Comparison of ENCODE assay signal across 8 cellular contexts in the genomic region with DNA sequence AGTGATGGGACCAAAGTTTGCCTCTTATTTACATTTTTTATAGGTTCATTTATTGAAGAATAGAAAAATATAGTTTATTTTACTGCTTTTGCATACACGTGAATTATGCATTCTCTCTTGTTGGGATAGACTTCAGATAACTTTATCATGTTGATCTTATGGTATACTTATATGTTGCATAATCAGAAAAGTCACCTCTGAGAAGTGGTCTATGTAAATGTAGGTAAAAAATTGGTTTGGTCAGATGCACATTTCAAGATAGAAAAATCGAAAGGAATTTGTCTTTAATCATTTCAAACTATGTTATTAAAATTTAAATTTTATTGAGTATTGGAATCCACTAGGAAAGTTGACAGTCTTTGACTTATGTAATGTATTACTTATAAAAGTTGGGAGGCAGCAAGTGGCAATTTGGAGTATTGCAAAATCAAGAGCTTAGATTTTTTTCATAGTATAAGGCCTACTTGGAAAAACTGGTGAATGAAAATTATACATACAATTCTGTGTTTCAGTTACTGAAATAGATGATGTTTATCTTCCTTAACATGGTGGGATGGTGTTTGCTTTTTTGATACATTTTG. TPM values are rescaled to one million over a fixed set of nuclear protein-coding genes. Genes with fewer than 3 reads are reported as not detected.
DNase-seq lines count a peak whose midpoint lies in the region; ATAC-seq and TF ChIP-seq lines count a peak whose summit lies in the region.

No MANE protein-coding gene starts in this region.

- ATAC-seq in HG03039 (IDR thresholded peaks at IDR 0.05; ENCODE audit: unreplicated experiment) (no peak), GM18873 (IDR thresholded peaks at IDR 0.05; ENCODE audit: low FRiP score, unreplicated experiment) (no peak)

- H3K4me1 ChIP-seq in BE2C, result peaks cover 15% of the 10 kb centered on the region
- peaks cover 4 to 34% of the 10 kb centered on the region in 2 donors for H3K4me1 ChIP-seq in muscle layer of duodenum (ENCODE audit: control insufficient read depth in 1 of 2, insufficient read depth in 2 of 2, low read length in 2 of 2)

- no peaks in the 10 kb centered on the region for H3K27me3 ChIP-seq in BE2C
- no peaks in the 10 kb centered on the region for H3K27me3 ChIP-seq in HL-60 (ENCODE audit: insufficient read depth, poor library complexity, severe bottlenecking)
- no peaks in the 10 kb centered on the region for H3K27me3 ChIP-seq in muscle layer of duodenum (ENCODE audit: low read depth, low read length)

- H3K36me3 ChIP-seq in BE2C (peaks cover 8% of the 10 kb centered on the region), muscle layer of duodenum (ENCODE audit: control insufficient read depth in 1 of 2, insufficient read depth in 2 of 2, low read length in 2 of 2) (peaks cover 0 to 7% of the 10 kb centered on the region in 2 donors)

- TF ChIP-seq CTCF in BE2C (IDR thresholded peaks at IDR 0.05; ENCODE audit: low read depth, low read length), result no peak
- no peak for TF ChIP-seq CTCF in HL-60 (IDR thresholded peaks at IDR 0.05; ENCODE audit: insufficient read depth, low read length)
- TF ChIP-seq CTCF in astrocyte of the cerebellum (IDR thresholded peaks at IDR 0.05; ENCODE audit: low read depth, low read length, missing control alignments), result no peak

- H3K4me3 ChIP-seq in BE2C (ENCODE audit: low read depth, low read length), result peak overlapping the region; percentile 91
- peak overlapping the region; percentile 81 for H3K4me3 ChIP-seq in HL-60 (replicated peaks; ENCODE audit: insufficient read depth, low read length)
- H3K4me3 ChIP-seq in astrocyte of the cerebellum (ENCODE audit: low read depth, low read length), result peak overlapping the region; percentile 75
- H3K4me3 ChIP-seq in muscle layer of duodenum (ENCODE audit: low read depth in 1 of 2, low read length in 2 of 2), result peak overlapping the region; percentile 80 to 96

- in situ Hi-C loops in astrocyte of the cerebellum (cut with HindIII; ENCODE audit: low sequenced_read_pairs), result no loop called here

- DNase-seq in BE2C (no peak), HL-60 (ENCODE audit: low read depth in 1 of 2, low spot score in 1 of 2) (no peak), astrocyte of the cerebellum (ENCODE audit: low read depth) (no peak), NCI-H2107 treated with DMSO at 0.1 percent for 48 hours (lab: John Stamatoyannopoulos, UW; ENCODE audit: unreplicated experiment) (no peak), NCI-H2196 treated with DMSO at 0.1 percent for 48 hours (lab: John Stamatoyannopoulos, UW; ENCODE audit: unreplicated experiment) (no peak)

- no peaks in the 10 kb centered on the region for H3K9me3 ChIP-seq in BE2C
- H3K9me3 ChIP-seq in muscle layer of duodenum (ENCODE audit: control insufficient read depth in 1 of 2, low read length in 2 of 2), result no peaks in the 10 kb centered on the region

- H3K27ac ChIP-seq in HL-60 (replicated peaks) (no peak overlapping the region), muscle layer of duodenum (ENCODE audit: low read length) (peak overlapping the region; percentile 86)

RNA-seq across cellular contexts. Expression of a gene that starts 2.4 kb away (rescaled TPM):
- 11.3 TPM for polyA plus RNA-seq in BE2C (2012; ENCODE audit: insufficient read depth, insufficient read length, low read depth)
